1 cellular context compared by ENCODE assay signal in the genomic region with DNA sequence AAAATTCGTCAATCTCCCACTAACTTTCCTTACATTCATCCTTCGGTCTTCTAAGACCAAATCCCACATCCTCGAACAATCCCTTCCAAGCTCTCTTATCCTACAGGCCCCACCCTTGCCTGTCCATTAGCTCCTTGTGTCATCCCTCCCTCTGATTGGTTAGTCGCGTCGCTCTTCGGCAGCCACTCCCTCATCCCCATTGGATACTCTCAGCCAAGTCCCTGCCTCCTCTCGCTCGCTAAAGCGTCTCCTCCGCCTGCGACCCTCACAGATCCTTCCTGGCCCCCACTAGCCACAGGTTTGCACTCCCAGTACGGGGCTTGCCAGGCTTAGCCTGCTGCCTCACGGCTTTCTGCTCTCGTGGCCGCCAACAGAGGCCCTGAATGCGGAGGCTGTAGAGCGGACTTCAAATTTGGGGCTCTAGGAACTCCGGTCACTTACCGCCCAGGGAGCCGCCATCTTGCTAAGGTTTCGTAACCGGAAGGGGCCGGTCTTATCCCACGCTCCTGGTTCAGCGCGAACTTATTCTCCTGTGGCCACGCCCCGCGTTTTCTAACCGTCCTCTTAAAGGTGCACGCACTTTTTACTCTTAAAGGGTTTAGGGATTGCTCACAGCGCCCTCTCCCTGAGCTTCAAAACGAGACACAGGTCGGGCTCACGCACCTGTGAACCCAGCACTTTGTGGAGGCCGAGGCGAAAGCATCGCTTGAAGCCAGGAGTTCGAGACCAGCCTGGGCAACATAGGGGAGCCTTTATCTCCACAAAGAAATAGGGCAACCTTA.
TF ChIP-seq lines count a peak whose summit lies in the region.

A gene (minus strand): TSS at position 472 of the 782 bp plus-strand sequence. CDS start 13 bp downstream, at position 459.

TF ChIP-seq in K562, 482 proteins besides CTCF, POLR2A, EP300 and RAD21 (continued from another document and continues in another):
- TF ChIP-seq, protein P1, sequence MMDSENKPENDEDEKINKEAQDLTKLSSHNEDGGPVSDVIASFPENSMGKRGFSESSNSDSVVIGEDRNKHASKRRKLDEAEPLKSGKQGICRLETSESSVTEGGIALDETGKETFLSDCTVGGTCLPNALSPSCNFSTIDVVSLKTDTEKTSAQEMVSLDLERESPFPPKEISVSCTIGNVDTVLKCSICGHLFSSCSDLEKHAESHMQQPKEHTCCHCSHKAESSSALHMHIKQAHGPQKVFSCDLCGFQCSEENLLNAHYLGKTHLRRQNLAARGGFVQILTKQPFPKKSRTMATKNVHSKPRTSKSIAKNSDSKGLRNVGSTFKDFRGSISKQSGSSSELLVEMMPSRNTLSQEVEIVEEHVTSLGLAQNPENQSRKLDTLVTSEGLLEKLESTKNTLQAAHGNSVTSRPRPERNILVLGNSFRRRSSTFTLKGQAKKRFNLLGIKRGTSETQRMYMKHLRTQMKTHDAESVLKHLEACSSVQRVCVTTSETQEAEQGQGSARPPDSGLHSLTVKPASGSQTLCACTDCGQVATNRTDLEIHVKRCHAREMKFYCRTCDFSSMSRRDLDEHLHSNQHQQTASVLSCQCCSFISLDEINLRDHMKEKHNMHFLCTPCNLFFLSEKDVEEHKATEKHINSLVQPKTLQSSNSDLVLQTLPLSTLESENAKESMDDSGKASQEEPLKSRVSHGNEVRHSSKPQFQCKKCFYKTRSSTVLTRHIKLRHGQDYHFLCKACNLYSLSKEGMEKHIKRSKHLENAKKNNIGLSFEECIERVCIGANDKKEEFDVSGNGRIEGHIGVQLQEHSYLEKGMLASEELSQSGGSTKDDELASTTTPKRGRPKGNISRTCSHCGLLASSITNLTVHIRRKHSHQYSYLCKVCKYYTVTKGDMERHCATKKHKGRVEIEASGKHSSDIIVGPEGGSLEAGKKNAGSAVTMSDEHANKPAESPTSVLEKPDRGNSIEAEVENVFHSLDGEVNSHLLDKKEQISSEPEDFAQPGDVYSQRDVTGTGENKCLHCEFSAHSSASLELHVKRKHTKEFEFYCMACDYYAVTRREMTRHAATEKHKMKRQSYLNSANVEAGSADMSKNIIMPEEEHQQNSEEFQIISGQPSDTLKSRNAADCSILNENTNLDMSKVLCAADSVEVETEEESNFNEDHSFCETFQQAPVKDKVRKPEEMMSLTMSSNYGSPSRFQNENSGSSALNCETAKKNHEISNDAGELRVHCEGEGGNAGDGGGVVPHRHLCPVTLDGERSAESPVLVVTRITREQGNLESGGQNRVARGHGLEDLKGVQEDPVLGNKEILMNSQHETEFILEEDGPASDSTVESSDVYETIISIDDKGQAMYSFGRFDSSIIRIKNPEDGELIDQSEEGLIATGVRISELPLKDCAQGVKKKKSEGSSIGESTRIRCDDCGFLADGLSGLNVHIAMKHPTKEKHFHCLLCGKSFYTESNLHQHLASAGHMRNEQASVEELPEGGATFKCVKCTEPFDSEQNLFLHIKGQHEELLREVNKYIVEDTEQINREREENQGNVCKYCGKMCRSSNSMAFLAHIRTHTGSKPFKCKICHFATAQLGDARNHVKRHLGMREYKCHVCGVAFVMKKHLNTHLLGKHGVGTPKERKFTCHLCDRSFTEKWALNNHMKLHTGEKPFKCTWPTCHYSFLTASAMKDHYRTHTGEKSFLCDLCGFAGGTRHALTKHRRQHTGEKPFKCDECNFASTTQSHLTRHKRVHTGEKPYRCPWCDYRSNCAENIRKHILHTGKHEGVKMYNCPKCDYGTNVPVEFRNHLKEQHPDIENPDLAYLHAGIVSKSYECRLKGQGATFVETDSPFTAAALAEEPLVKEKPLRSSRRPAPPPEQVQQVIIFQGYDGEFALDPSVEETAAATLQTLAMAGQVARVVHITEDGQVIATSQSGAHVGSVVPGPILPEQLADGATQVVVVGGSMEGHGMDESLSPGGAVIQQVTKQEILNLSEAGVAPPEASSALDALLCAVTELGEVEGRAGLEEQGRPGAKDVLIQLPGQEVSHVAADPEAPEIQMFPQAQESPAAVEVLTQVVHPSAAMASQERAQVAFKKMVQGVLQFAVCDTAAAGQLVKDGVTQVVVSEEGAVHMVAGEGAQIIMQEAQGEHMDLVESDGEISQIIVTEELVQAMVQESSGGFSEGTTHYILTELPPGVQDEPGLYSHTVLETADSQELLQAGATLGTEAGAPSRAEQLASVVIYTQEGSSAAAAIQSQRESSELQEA (IDR thresholded peaks at IDR 0.05; ENCODE audit: low read depth): no peak
- TF ChIP-seq KDM1A (IDR thresholded peaks at IDR 0.05): no peak
- TF ChIP-seq ZNF347 (CRISPR knock-in tag; IDR thresholded peaks at IDR 0.05; ENCODE audit: low read depth): no peak
- no peak for TF ChIP-seq ZNF644 (tag; IDR thresholded peaks at IDR 0.05; ENCODE audit: low read depth)
- TF ChIP-seq CBX1 (IDR thresholded peaks at IDR 0.05; ENCODE audit: low read depth): no peak; the same call in 1 of the 2 replicates
- TF ChIP-seq POLR2G (IDR thresholded peaks at IDR 0.05; ENCODE audit: low read depth, low read length): peak; percentile 91
- TF ChIP-seq ZKSCAN3 (CRISPR knock-in tag; IDR thresholded peaks at IDR 0.05): no peak
- TF ChIP-seq PHF8 (IDR thresholded peaks at IDR 0.05; ENCODE audit: borderline replicate concordance, low read length): peak; percentile 95; the same call in 1 of the 2 replicates
- no peak for TF ChIP-seq PRPF4 (IDR thresholded peaks at IDR 0.05; ENCODE audit: insufficient read depth, low read depth, low read length, poor library complexity, severe bottlenecking)
- TF ChIP-seq, protein P2, sequence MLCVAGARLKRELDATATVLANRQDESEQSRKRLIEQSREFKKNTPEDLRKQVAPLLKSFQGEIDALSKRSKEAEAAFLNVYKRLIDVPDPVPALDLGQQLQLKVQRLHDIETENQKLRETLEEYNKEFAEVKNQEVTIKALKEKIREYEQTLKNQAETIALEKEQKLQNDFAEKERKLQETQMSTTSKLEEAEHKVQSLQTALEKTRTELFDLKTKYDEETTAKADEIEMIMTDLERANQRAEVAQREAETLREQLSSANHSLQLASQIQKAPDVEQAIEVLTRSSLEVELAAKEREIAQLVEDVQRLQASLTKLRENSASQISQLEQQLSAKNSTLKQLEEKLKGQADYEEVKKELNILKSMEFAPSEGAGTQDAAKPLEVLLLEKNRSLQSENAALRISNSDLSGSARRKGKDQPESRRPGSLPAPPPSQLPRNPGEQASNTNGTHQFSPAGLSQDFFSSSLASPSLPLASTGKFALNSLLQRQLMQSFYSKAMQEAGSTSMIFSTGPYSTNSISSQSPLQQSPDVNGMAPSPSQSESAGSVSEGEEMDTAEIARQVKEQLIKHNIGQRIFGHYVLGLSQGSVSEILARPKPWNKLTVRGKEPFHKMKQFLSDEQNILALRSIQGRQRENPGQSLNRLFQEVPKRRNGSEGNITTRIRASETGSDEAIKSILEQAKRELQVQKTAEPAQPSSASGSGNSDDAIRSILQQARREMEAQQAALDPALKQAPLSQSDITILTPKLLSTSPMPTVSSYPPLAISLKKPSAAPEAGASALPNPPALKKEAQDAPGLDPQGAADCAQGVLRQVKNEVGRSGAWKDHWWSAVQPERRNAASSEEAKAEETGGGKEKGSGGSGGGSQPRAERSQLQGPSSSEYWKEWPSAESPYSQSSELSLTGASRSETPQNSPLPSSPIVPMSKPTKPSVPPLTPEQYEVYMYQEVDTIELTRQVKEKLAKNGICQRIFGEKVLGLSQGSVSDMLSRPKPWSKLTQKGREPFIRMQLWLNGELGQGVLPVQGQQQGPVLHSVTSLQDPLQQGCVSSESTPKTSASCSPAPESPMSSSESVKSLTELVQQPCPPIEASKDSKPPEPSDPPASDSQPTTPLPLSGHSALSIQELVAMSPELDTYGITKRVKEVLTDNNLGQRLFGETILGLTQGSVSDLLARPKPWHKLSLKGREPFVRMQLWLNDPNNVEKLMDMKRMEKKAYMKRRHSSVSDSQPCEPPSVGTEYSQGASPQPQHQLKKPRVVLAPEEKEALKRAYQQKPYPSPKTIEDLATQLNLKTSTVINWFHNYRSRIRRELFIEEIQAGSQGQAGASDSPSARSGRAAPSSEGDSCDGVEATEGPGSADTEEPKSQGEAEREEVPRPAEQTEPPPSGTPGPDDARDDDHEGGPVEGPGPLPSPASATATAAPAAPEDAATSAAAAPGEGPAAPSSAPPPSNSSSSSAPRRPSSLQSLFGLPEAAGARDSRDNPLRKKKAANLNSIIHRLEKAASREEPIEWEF (CRISPR knock-in tag; IDR thresholded peaks at IDR 0.05): no peak
- TF ChIP-seq, protein P3, sequence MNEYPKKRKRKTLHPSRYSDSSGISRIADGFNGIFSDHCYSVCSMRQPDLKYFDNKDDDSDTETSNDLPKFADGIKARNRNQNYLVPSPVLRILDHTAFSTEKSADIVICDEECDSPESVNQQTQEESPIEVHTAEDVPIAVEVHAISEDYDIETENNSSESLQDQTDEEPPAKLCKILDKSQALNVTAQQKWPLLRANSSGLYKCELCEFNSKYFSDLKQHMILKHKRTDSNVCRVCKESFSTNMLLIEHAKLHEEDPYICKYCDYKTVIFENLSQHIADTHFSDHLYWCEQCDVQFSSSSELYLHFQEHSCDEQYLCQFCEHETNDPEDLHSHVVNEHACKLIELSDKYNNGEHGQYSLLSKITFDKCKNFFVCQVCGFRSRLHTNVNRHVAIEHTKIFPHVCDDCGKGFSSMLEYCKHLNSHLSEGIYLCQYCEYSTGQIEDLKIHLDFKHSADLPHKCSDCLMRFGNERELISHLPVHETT (CRISPR knock-in tag; conservative IDR thresholded peaks at IDR 0.05 in 1 of 2, IDR thresholded peaks at IDR 0.05 in 1 of 2): no peak
- 0 out of 2 replicates have a peak, but pooled peaks have one; percentile 67 for TF ChIP-seq HDGF (IDR thresholded peaks at IDR 0.05)
- TF ChIP-seq HNRNPH1 (optimal IDR thresholded peaks at IDR 0.05; ENCODE audit: low read depth, low read length): no peak
- TF ChIP-seq CTBP1 (IDR thresholded peaks at IDR 0.05; ENCODE audit: borderline replicate concordance): peak; percentile 75; the same call in 1 of the 2 replicates
- TF ChIP-seq, protein P4, sequence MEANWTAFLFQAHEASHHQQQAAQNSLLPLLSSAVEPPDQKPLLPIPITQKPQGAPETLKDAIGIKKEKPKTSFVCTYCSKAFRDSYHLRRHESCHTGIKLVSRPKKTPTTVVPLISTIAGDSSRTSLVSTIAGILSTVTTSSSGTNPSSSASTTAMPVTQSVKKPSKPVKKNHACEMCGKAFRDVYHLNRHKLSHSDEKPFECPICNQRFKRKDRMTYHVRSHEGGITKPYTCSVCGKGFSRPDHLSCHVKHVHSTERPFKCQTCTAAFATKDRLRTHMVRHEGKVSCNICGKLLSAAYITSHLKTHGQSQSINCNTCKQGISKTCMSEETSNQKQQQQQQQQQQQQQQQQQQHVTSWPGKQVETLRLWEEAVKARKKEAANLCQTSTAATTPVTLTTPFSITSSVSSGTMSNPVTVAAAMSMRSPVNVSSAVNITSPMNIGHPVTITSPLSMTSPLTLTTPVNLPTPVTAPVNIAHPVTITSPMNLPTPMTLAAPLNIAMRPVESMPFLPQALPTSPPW (CRISPR knock-in tag; IDR thresholded peaks at IDR 0.05): peak; percentile 56; the same call in 1 of the 2 replicates
- TF ChIP-seq LARP7 (IDR thresholded peaks at IDR 0.05): 0 out of 2 replicates have a peak, but pooled peaks have one; percentile 46
- peak; percentile 94 for TF ChIP-seq RBFOX2 (IDR thresholded peaks at IDR 0.05; ENCODE audit: low read depth, low read length)
- no peak for TF ChIP-seq NCOA6 (IDR thresholded peaks at IDR 0.05)
- no peak for TF ChIP-seq CSDE1 (IDR thresholded peaks at IDR 0.05)
- TF ChIP-seq, protein P5, sequence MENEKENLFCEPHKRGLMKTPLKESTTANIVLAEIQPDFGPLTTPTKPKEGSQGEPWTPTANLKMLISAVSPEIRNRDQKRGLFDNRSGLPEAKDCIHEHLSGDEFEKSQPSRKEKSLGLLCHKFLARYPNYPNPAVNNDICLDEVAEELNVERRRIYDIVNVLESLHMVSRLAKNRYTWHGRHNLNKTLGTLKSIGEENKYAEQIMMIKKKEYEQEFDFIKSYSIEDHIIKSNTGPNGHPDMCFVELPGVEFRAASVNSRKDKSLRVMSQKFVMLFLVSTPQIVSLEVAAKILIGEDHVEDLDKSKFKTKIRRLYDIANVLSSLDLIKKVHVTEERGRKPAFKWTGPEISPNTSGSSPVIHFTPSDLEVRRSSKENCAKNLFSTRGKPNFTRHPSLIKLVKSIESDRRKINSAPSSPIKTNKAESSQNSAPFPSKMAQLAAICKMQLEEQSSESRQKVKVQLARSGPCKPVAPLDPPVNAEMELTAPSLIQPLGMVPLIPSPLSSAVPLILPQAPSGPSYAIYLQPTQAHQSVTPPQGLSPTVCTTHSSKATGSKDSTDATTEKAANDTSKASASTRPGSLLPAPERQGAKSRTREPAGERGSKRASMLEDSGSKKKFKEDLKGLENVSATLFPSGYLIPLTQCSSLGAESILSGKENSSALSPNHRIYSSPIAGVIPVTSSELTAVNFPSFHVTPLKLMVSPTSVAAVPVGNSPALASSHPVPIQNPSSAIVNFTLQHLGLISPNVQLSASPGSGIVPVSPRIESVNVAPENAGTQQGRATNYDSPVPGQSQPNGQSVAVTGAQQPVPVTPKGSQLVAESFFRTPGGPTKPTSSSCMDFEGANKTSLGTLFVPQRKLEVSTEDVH (IDR thresholded peaks at IDR 0.05; ENCODE audit: low read depth, partially characterized antibody): no peak
- no peak for TF ChIP-seq FOXJ3 (CRISPR knock-in tag; IDR thresholded peaks at IDR 0.05)
- peak; percentile 35; the same call in 1 of the 2 replicates for TF ChIP-seq BCOR (IDR thresholded peaks at IDR 0.05)
- peak; percentile 89; the same call in 1 of the 2 replicates for TF ChIP-seq POLR2H (tag; IDR thresholded peaks at IDR 0.05; ENCODE audit: low read depth)
- no peak for TF ChIP-seq NCOA4 (IDR thresholded peaks at IDR 0.05; ENCODE audit: partially characterized antibody)
- TF ChIP-seq CEBPG (CRISPR knock-in tag; IDR thresholded peaks at IDR 0.05): peak; percentile 89
- peak; percentile 91 to 93 for TF ChIP-seq CEBPG (tag; conservative IDR thresholded peaks at IDR 0.05 in 1 of 2, IDR thresholded peaks at IDR 0.05 in 1 of 2)
- TF ChIP-seq MAFK (IDR thresholded peaks at IDR 0.05; ENCODE audit: low read length): no peak
- TF ChIP-seq CBFB (CRISPR knock-in tag; IDR thresholded peaks at IDR 0.05): no peak
- no peak for TF ChIP-seq BACH1 (tag; IDR thresholded peaks at IDR 0.05)
- TF ChIP-seq KLF16 (IDR thresholded peaks at IDR 0.05): 0 out of 2 replicates have a peak, but pooled peaks have one; percentile 39
- TF ChIP-seq NR2F6 (CRISPR knock-in tag; IDR thresholded peaks at IDR 0.05): no peak
- TF ChIP-seq, protein P6, sequence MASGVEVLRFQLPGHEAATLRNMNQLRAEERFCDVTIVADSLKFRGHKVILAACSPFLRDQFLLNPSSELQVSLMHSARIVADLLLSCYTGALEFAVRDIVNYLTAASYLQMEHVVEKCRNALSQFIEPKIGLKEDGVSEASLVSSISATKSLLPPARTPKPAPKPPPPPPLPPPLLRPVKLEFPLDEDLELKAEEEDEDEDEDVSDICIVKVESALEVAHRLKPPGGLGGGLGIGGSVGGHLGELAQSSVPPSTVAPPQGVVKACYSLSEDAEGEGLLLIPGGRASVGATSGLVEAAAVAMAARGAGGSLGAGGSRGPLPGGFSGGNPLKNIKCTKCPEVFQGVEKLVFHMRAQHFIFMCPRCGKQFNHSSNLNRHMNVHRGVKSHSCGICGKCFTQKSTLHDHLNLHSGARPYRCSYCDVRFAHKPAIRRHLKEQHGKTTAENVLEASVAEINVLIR (CRISPR knock-in tag; IDR thresholded peaks at IDR 0.05): no peak
- TF ChIP-seq ZNF766 (CRISPR knock-in tag; conservative IDR thresholded peaks at IDR 0.05): no peak
- peak; percentile 87 for TF ChIP-seq EP400 (IDR thresholded peaks at IDR 0.05)
- TF ChIP-seq SREBF1 (IDR thresholded peaks at IDR 0.05; ENCODE audit: borderline replicate concordance, low read depth, low read length): no peak
- no peak for TF ChIP-seq DDX20 (tag; IDR thresholded peaks at IDR 0.05; ENCODE audit: low read depth)
